In the genomic region with DNA sequence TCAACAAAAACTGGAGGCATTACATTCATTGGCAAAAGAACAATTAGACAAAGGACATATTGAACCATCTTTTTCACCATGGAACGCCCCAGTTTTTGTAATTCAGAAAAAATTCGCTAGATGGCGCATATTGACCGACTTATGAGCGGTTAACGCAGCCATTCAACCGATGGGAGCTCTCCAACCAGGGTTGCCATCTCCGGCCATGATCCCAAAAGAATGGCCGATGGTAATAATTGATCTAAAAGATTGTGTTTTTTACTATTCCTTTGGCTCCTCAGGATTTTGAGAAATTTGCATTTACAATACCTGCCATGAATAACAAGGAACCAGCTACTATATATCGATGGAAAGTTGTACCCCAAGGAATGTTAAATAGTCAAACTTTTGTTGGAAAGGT, we compare ENCODE assay signal across 1 cellular context.
TF ChIP-seq lines count a peak whose summit lies in the region.

No MANE protein-coding gene starts in this region.

TF ChIP-seq in endothelial cell of umbilical vein, 7 proteins besides CTCF, POLR2A, EP300 and RAD21:
- TF ChIP-seq POLR2AphosphoS5 (IDR thresholded peaks at IDR 0.05; ENCODE audit: insufficient read depth, low read depth, low read length) (no peak), MYC (IDR thresholded peaks at IDR 0.05; ENCODE audit: low read depth, low read length) (no peak), FOS (IDR thresholded peaks at IDR 0.05; ENCODE audit: borderline replicate concordance, insufficient read depth, low read length) (no peak), GATA2 (IDR thresholded peaks at IDR 0.05; ENCODE audit: insufficient read depth, insufficient read length, low read depth, low read length) (no peak), EZH2 (IDR thresholded peaks at IDR 0.05; ENCODE audit: borderline replicate concordance, low read depth, low read length, severe bottlenecking) (no peak), JUN (IDR thresholded peaks at IDR 0.05; ENCODE audit: borderline replicate concordance, insufficient read depth, insufficient read length, low read depth) (no peak)
- TF ChIP-seq, protein P1, sequence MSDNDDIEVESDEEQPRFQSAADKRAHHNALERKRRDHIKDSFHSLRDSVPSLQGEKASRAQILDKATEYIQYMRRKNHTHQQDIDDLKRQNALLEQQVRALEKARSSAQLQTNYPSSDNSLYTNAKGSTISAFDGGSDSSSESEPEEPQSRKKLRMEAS (IDR thresholded peaks at IDR 0.05; ENCODE audit: insufficient read depth, insufficient read length) = no peak
